Comparison of ENCODE assay signal across 8 cellular contexts in the genomic region with DNA sequence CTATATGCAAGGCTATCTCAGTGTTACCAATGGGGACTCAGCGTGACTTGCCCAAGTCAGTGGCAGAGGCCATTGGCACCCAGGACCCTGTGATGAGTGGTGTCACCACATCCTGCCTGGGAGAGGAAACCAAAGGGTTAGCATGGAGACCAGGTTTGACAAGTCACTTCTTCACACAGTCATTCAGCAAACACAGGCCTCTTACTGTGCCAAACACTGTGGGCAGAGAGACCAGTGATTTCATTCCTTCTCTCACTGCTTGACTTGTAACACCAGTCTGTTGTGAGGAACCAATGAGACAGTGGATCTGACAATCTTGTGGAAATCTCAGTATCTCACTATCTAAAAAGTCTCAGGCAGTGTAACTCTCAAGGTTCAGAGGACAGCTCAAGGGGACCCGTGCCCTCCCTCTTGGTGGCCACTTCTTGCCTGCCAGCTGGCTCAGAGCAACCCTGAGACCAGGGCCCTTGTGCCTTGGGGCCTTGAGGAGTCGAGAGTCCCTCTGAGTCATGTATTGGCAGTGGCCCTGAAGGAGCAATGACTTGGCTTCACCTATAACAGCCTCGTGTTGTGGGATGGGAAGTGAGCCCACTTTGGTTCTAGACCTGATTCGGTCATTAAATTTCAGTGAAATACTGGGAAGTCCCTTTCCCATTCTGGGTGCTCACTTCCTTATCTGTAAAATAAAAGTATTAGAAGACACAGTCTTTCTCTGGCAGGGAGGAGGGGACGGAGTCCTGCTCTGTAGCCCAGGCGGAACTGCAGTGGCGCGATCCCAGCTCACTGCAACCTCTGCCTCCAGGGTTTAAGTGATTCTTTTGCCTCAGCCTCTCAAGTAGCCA. TPM values are rescaled to one million over a fixed set of nuclear protein-coding genes. Genes with fewer than 3 reads are reported as not detected.
DNase-seq lines count a peak whose midpoint lies in the region; ATAC-seq, FAIRE-seq and TF ChIP-seq lines count a peak whose summit lies in the region.
"Had no signal": no experiment of that assay in that cellular context is flagged by ENCODE, and none has a peak within 500 bp of the region (broad histone marks: within the 10 kb centered on the region; RNA-seq: fewer than 3 reads in every experiment).

No MANE protein-coding gene starts in this region.

- H3K9me3 ChIP-seq in HCT116 (ENCODE audit: control insufficient read depth in 1 of 2, insufficient read depth in 1 of 2, low read depth in 1 of 2, low read length in 2 of 2), result no peaks in the 10 kb centered on the region
- no peaks in the 10 kb centered on the region for H3K9me3 ChIP-seq in parathyroid adenoma (ENCODE audit: control insufficient read depth, low read length)
- no peaks in the 10 kb centered on the region for H3K9me3 ChIP-seq in Karpas-422 (ENCODE audit: low read length)

- no peaks in the 10 kb centered on the region for H3K79me2 ChIP-seq in HCT116 (ENCODE audit: insufficient read depth, low read length)
- H3K79me2 ChIP-seq in parathyroid adenoma, result no peaks in the 10 kb centered on the region
- no peaks in the 10 kb centered on the region for H3K79me2 ChIP-seq in Karpas-422 (ENCODE audit: low read length)

- no peak overlapping the region for H3K9ac ChIP-seq in HCT116 (ENCODE audit: low read length)
- no peak overlapping the region for H3K9ac ChIP-seq in parathyroid adenoma
- no peak overlapping the region for H3K9ac ChIP-seq in Karpas-422 (ENCODE audit: low read length)

- no peaks in the 10 kb centered on the region for H3K4me1 ChIP-seq in HCT116 (ENCODE audit: control insufficient read depth in 1 of 2, insufficient read depth in 2 of 2, low read length in 2 of 2)
- peaks cover 9% of the 10 kb centered on the region for H3K4me1 ChIP-seq in parathyroid adenoma
- no peaks in the 10 kb centered on the region for H3K4me1 ChIP-seq in Karpas-422 (ENCODE audit: low read length)

- BruUV-seq in HCT116 (replicated peaks; lab: Mats Ljungman, UMichigan), result no TSS peak

- H3K27ac Mint-ChIP-seq in activated B cell treated with CpG ODN at 0.5 μM for 24 hours, result no peak overlapping the region

- TF ChIP-seq RAD21 in HCT116 (IDR thresholded peaks at IDR 0.05; ENCODE audit: low read depth), result no peak

- no peak overlapping the region for H2AFZ ChIP-seq in HCT116 (ENCODE audit: low read depth, low read length, poor library complexity, severe bottlenecking)
- H2AFZ ChIP-seq in parathyroid adenoma, result peak overlapping the region; percentile 73
- no peak overlapping the region for H2AFZ ChIP-seq in Karpas-422 (ENCODE audit: low read length)

- H3K36me3 ChIP-seq in HCT116 (ENCODE audit: control insufficient read depth in 1 of 2, insufficient read depth in 2 of 2, low read length in 2 of 2), result no peaks in the 10 kb centered on the region
- no peaks in the 10 kb centered on the region for H3K36me3 ChIP-seq in parathyroid adenoma (ENCODE audit: control insufficient read depth, insufficient read depth, low read length)
- no peaks in the 10 kb centered on the region for H3K36me3 ChIP-seq in Karpas-422 (ENCODE audit: insufficient read depth, low read length)

- H3K9me3 Mint-ChIP-seq in activated B cell treated with CpG ODN at 0.5 μM for 24 hours, result no peaks in the 10 kb centered on the region

- H3K27me3 ChIP-seq in HCT116 (ENCODE audit: insufficient read depth, low read length), result no peaks in the 10 kb centered on the region
- H3K27me3 ChIP-seq in parathyroid adenoma (ENCODE audit: control insufficient read depth, insufficient read depth, low read length), result no peaks in the 10 kb centered on the region
- no peaks in the 10 kb centered on the region for H3K27me3 ChIP-seq in Karpas-422 (ENCODE audit: low read length)

- POLR2A ChIA-PET in HCT116 (lab: Charles Lee), result interaction anchor here (1.7 kb wide), 1 partner anchor 12 kb away, joined by 4 read pairs; no protein-coding TSS in a partner anchor
- POLR2A ChIA-PET in activated B cell treated with CpG ODN at 0.5 μM for 24 hours (lab: Charles Lee), result no interaction called here

- H3K4me3 ChIP-seq in HCT116 (replicated peaks in 1 of 2; ENCODE audit: low read depth in 1 of 2, low read length in 2 of 2) (no peak overlapping the region), parathyroid adenoma (ENCODE audit: low read depth, low read length) (no peak overlapping the region), Karpas-422 (ENCODE audit: low read length) (no peak overlapping the region)

- no peaks in the 10 kb centered on the region for H3K27me3 Mint-ChIP-seq in activated B cell treated with CpG ODN at 0.5 μM for 24 hours

- H4K20me1 ChIP-seq in HCT116 (ENCODE audit: insufficient read depth) (no peaks in the 10 kb centered on the region), Karpas-422 (ENCODE audit: insufficient read depth, low read depth, low read length) (no peaks in the 10 kb centered on the region)

- peaks cover 4% of the 10 kb centered on the region for H3K4me1 Mint-ChIP-seq in activated B cell treated with CpG ODN at 0.5 μM for 24 hours

- H3K27ac ChIP-seq in HCT116 (ENCODE audit: low read depth, low read length) (no peak overlapping the region), parathyroid adenoma (no peak overlapping the region), Karpas-422 (ENCODE audit: low read length) (no peak overlapping the region)

- DNase-seq in GM18507 (ENCODE audit: extremely low spot score, insufficient read length, low read depth) (no peak), HCT116 (ENCODE audit: low read depth, low spot score) (no peak), activated B cell treated with CpG ODN at 0.5 μM for 24 hours (no peak), Karpas-422 (no peak)
- no peak for DNase-seq in effector CD4-positive, alpha-beta T cell

- H3K36me3 Mint-ChIP-seq in activated B cell treated with CpG ODN at 0.5 μM for 24 hours (ENCODE audit: low read depth), result no peaks in the 10 kb centered on the region

- no peak for TF ChIP-seq POLR2A in HCT116 (IDR thresholded peaks at IDR 0.05; ENCODE audit: borderline replicate concordance, extremely low read depth, insufficient read depth, insufficient read length)

- H3K9me2 ChIP-seq in HCT116 (ENCODE audit: insufficient read depth), result no peaks in the 10 kb centered on the region
- H3K9me2 ChIP-seq in Karpas-422 (replicated peaks; ENCODE audit: insufficient read depth, low read length), result no peaks in the 10 kb centered on the region

- peak; percentile 38 for FAIRE-seq in GM18507 (lab: Jason Lieb, UNC)

- no peak overlapping the region for H3K4me3 Mint-ChIP-seq in activated B cell treated with CpG ODN at 0.5 μM for 24 hours

- TF ChIP-seq CTCF in HCT116 (IDR thresholded peaks at IDR 0.05 in 2 of 3, conservative IDR thresholded peaks at IDR 0.05 in 1 of 3; ENCODE audit: borderline replicate concordance in 1 of 3, insufficient read depth in 1 of 3, low read depth in 2 of 3, low read length in 2 of 3) (no peak), activated B cell treated with CpG ODN at 0.5 μM for 24 hours (IDR thresholded peaks at IDR 0.05) (no peak), parathyroid adenoma (IDR thresholded peaks at IDR 0.05) (no peak)

- RAD21 ChIA-PET in HCT116 (lab: Charles Lee; ENCODE audit: low non-redundant PET in 1 of 2, low total read pairs in 2 of 2, uncharacterized antibody in 2 of 2, unreplicated experiment in 2 of 2), result interaction anchor here in 1 of 2 experiments (0.6 kb wide), 1 partner anchor 35 kb away, joined by 3 read pairs; no protein-coding TSS in a partner anchor

- ATAC-seq in HCT116 (peak; percentile 32; the same call in 1 of the 2 replicates), activated B cell treated with CpG ODN at 0.5 μM for 24 hours (ENCODE audit: low read depth) (peak; percentile 60), HG03439 (IDR thresholded peaks at IDR 0.05; ENCODE audit: unreplicated experiment) (no peak)

- intact Hi-C loops in HCT116 (cut with micrococcal nuclease) (no loop called here), activated B cell treated with CpG ODN at 0.5 μM for 24 hours (cut with micrococcal nuclease) (no loop called here)

- H3K4me2 ChIP-seq in HCT116 (ENCODE audit: low read length), result no peak overlapping the region
- H3K4me2 ChIP-seq in parathyroid adenoma (ENCODE audit: low read length), result no peak overlapping the region
- no peak overlapping the region for H3K4me2 ChIP-seq in Karpas-422 (ENCODE audit: low read depth, low read length, poor library complexity, severe bottlenecking)

- CTCF ChIA-PET in HCT116 (lab: Charles Lee), result no interaction called here
- CTCF ChIA-PET in activated B cell treated with CpG ODN at 0.5 μM for 24 hours (lab: Charles Lee), result no interaction called here

TF ChIP-seq in HCT116, 20 proteins besides CTCF, POLR2A, EP300 and RAD21 (continues in another document):
- TF ChIP-seq, protein P1, sequence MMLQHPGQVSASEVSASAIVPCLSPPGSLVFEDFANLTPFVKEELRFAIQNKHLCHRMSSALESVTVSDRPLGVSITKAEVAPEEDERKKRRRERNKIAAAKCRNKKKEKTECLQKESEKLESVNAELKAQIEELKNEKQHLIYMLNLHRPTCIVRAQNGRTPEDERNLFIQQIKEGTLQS (IDR thresholded peaks at IDR 0.05), result no peak
- TF ChIP-seq SP1 (IDR thresholded peaks at IDR 0.05; ENCODE audit: low read depth) (no peak), YY1 (IDR thresholded peaks at IDR 0.05; ENCODE audit: extremely low read depth, insufficient replicate concordance, low read depth, low read length) (no peak), TCF7L2 (IDR thresholded peaks at IDR 0.05; ENCODE audit: borderline replicate concordance, extremely low read depth, insufficient read depth, insufficient read length) (no peak)
- TF ChIP-seq, protein P2, sequence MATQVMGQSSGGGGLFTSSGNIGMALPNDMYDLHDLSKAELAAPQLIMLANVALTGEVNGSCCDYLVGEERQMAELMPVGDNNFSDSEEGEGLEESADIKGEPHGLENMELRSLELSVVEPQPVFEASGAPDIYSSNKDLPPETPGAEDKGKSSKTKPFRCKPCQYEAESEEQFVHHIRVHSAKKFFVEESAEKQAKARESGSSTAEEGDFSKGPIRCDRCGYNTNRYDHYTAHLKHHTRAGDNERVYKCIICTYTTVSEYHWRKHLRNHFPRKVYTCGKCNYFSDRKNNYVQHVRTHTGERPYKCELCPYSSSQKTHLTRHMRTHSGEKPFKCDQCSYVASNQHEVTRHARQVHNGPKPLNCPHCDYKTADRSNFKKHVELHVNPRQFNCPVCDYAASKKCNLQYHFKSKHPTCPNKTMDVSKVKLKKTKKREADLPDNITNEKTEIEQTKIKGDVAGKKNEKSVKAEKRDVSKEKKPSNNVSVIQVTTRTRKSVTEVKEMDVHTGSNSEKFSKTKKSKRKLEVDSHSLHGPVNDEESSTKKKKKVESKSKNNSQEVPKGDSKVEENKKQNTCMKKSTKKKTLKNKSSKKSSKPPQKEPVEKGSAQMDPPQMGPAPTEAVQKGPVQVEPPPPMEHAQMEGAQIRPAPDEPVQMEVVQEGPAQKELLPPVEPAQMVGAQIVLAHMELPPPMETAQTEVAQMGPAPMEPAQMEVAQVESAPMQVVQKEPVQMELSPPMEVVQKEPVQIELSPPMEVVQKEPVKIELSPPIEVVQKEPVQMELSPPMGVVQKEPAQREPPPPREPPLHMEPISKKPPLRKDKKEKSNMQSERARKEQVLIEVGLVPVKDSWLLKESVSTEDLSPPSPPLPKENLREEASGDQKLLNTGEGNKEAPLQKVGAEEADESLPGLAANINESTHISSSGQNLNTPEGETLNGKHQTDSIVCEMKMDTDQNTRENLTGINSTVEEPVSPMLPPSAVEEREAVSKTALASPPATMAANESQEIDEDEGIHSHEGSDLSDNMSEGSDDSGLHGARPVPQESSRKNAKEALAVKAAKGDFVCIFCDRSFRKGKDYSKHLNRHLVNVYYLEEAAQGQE (IDR thresholded peaks at IDR 0.05; ENCODE audit: low read depth), result no peak

RNA-seq across cellular contexts. Expression of a gene that starts 1.6 kb away (rescaled TPM):
- 8.5 TPM for total RNA-seq in HCT116 (2021; ENCODE audit: unreplicated experiment)
- polyA plus RNA-seq in HCT116 (2012), result 20.3 and 21.1 TPM in 2 replicates
- not detected in 2 replicates for total RNA-seq in activated B cell treated with CpG ODN at 0.5 μM for 24 hours
- 0.69 and 0.97 TPM in 2 replicates for total RNA-seq in Karpas-422 (2014; rRNA removed; shearing (Covaris generic); ENCODE audit: low replicate concordance)
- total RNA-seq: dermis microvascular lymphatic vessel endothelial cell had no signal
